19 cellular contexts compared by ENCODE assay signal in genomic region chr6:22112490-22112889, GRCh38.
DNase-seq lines count a peak whose midpoint lies in the region; TF ChIP-seq lines count a peak whose summit lies in the region.
"Had no signal": no experiment of that assay in that cellular context is flagged by ENCODE, and none has a peak within 500 bp of the region (broad histone marks: within the 10 kb centered on the region; RNA-seq: fewer than 3 reads in every experiment).

No MANE protein-coding gene starts in this region.

- H3K9me3 ChIP-seq in spleen: no peaks in the 10 kb centered on the region
- H3K9me3 ChIP-seq: Caco-2, gastroesophageal sphincter, neutrophil, sigmoid colon had no signal

- no peak overlapping the region for H3K4me3 ChIP-seq in spleen
- H3K4me3 ChIP-seq: gastroesophageal sphincter, GM12878, sigmoid colon had no signal

- H3K27ac ChIP-seq in spleen: no peak overlapping the region
- H3K27ac ChIP-seq: gastroesophageal sphincter, neutrophil had no signal

- no peaks in the 10 kb centered on the region for H3K36me3 ChIP-seq in spleen
- H3K36me3 ChIP-seq: gastroesophageal sphincter, neutrophil, sigmoid colon had no signal

- 62 to 83% (median 73%) methylated on average over 2 of the region's 2 CpGs for WGBS in spleen, 5 donors

- TF ChIP-seq CTCF in spleen (IDR thresholded peaks at IDR 0.05 in 8 of 11, conservative IDR thresholded peaks at IDR 0.05 in 3 of 11): no peak

- H3K4me1 ChIP-seq in spleen: no peaks in the 10 kb centered on the region
- H3K4me1 ChIP-seq: Caco-2, gastroesophageal sphincter had no signal

- intact Hi-C loops in spleen (cut with DNase I; ENCODE audit: low total_unique reads): no loop called here

- DNase-seq in GF-D8 (lab: John Stamatoyannopoulos, UW): peak; percentile 78
- DNase-seq in OCI-M1 (lab: John Stamatoyannopoulos, UW): peak; percentile 70
- peak; percentile 51 to 69 for DNase-seq in dermis microvascular lymphatic vessel endothelial cell (ENCODE audit: low read depth in 2 of 2)
- peak; percentile 8 to 62 for DNase-seq in lung microvascular endothelial cell (ENCODE audit: low read depth in 2 of 2)
- no peak for DNase-seq in spleen
- no peak for DNase-seq in activated effector memory CD4-positive, alpha-beta T cell treated with anti-CD3 and anti-CD28 coated beads, Interleukin-2, amount 50 U/mL, for 16 hours
- DNase-seq in NCI-H2171 (lab: John Stamatoyannopoulos, UW): no peak
- DNase-seq in NCI-H2029 treated with DMSO at 0.1 percent for 48 hours (lab: John Stamatoyannopoulos, UW): no peak
- DNase-seq: activated CD4-positive, alpha-beta T cell treated with anti-CD3 and anti-CD28 coated beads for 48 hours; activated naive CD4-positive, alpha-beta T cell treated with anti-CD3 and anti-CD28 coated beads for 36 hours; NCI-H1436; NCI-H446 treated with DMSO at 0.1 percent for 48 hours; stimulated activated CD4-positive, alpha-beta T cell treated with anti-CD3 and anti-CD28 coated beads, Interleukin-4, amount 100 ng/mL, for 24 hours; stimulated activated CD8-positive, alpha-beta memory T cell treated with anti-CD3 and anti-CD28 coated beads, Interleukin-4, amount 100 ng/mL, for 48 hours had no signal

- H3K27me3 ChIP-seq in spleen (replicated peaks in 1 of 7): no peaks in the 10 kb centered on the region
- H3K27me3 ChIP-seq: gastroesophageal sphincter, neutrophil, sigmoid colon had no signal

- TF ChIP-seq POLR2A in spleen (IDR thresholded peaks at IDR 0.05): no peak

Comparison
In these comparisons a context has a peak if more than half of its experiments do, and no peak if none do; other contexts are left out.
1. DNase-seq: peak in GF-D8 (single experiment), OCI-M1 (single experiment), dermis microvascular lymphatic vessel endothelial cell (2 of 2) and lung microvascular endothelial cell (2 of 2); none in spleen (single experiment), activated effector memory CD4-positive, alpha-beta T cell treated with anti-CD3 and anti-CD28 coated beads, Interleukin-2, amount 50 U/mL, for 16 hours (single experiment), NCI-H2171 (single experiment) and NCI-H2029 treated with DMSO at 0.1 percent for 48 hours (single experiment).